ENCODE assay signal across 9 cellular contexts in genomic region chr15:40367038-40367672, GRCh38. TPM values are rescaled to one million over a fixed set of nuclear protein-coding genes. Genes with fewer than 3 reads are reported as not detected.
A peak's percentile ranks its signal among the peaks of the same experiment; 100 is the strongest.
DNase-seq lines count a peak whose midpoint lies in the region; ATAC-seq, FAIRE-seq and TF ChIP-seq lines count a peak whose summit lies in the region.
"Had no signal": no experiment of that assay in that cellular context is flagged by ENCODE, and none has a peak within 500 bp of the region (broad histone marks: within the 10 kb centered on the region; RNA-seq: fewer than 3 reads in every experiment).

No MANE protein-coding gene starts in this region.

- H3K36me3 Mint-ChIP-seq in CD8-positive, alpha-beta T cell = peaks cover 2% of the 10 kb centered on the region

- no peak for DNase-seq in CD8-positive, alpha-beta T cell
- DNase-seq in PC-3 (no peak), frontal cortex (ENCODE audit: low spot score in 2 of 2) (peak; percentile 63 to 65), pancreas (peak; percentile 86 to 98 (median 91))

- H3K9me2 ChIP-seq in PC-3 (replicated peaks; ENCODE audit: low read length) = no peaks in the 10 kb centered on the region

- no peaks in the 10 kb centered on the region for H3K36me3 ChIP-seq in CD8-positive, alpha-beta T cell (ENCODE audit: insufficient read depth, low read length)
- H3K36me3 ChIP-seq in PC-3 (ENCODE audit: low read depth, low read length) = no peaks in the 10 kb centered on the region
- H3K36me3 ChIP-seq in pancreas = no peaks in the 10 kb centered on the region
- H3K36me3 ChIP-seq in gastroesophageal sphincter = no peaks in the 10 kb centered on the region

- no peaks in the 10 kb centered on the region for H3K9me3 Mint-ChIP-seq in CD8-positive, alpha-beta T cell
- H3K9me3 Mint-ChIP-seq: nephron had no signal

- CTCF ChIA-PET in CD8-positive, alpha-beta T cell (lab: Charles Lee) = interaction anchor here (0.7 to 7.0 kb wide), 20 partner anchors 8 to 139 kb away, joined by 3 to 126 read pairs (median 7); partner anchors contain the start of genes CCDC9B, IVD and KNSTRN
- CTCF ChIA-PET in PC-3 (lab: Charles Lee) = interaction anchor here (0.6 to 1.6 kb wide), 6 partner anchors 23 to 254 kb away, joined by 3 to 9 read pairs (median 4); no protein-coding TSS in a partner anchor

- peak overlapping the region; percentile 84 for H3K27ac Mint-ChIP-seq in CD8-positive, alpha-beta T cell
- H3K27ac Mint-ChIP-seq: nephron had no signal

- H2AFZ ChIP-seq in PC-3 (ENCODE audit: low read length) = peak overlapping the region; percentile 66

- no peaks in the 10 kb centered on the region for H3K27me3 ChIP-seq in CD8-positive, alpha-beta T cell (ENCODE audit: insufficient read depth, low read length)
- no peaks in the 10 kb centered on the region for H3K27me3 ChIP-seq in PC-3 (ENCODE audit: low read length)
- no peaks in the 10 kb centered on the region for H3K27me3 ChIP-seq in pancreas
- no peaks in the 10 kb centered on the region for H3K27me3 ChIP-seq in gastroesophageal sphincter

- TF ChIP-seq CTCF in CD8-positive, alpha-beta T cell (IDR thresholded peaks at IDR 0.05) = no peak
- no peak for TF ChIP-seq CTCF in PC-3 (conservative IDR thresholded peaks at IDR 0.05; ENCODE audit: low read depth, low read length)
- no peak for TF ChIP-seq CTCF in pancreas (IDR thresholded peaks at IDR 0.05)
- no peak for TF ChIP-seq CTCF in gastroesophageal sphincter (IDR thresholded peaks at IDR 0.05)

- peak overlapping the region; percentile 75 for H3K4me3 ChIP-seq in CD8-positive, alpha-beta T cell (ENCODE audit: low read depth, low read length)
- H3K4me3 ChIP-seq in PC-3 (ENCODE audit: low read length) (0 out of 2 replicates have a peak overlapping the region, but pooled peaks have one; percentile 37), pancreas (peak overlapping the region in 2 of 4 donors; percentile 22 to 43), gastroesophageal sphincter (peak overlapping the region in 1 of 2 donors; percentile 48)

- WGBS in pancreas, 2 donors = 48 to 51% methylated on average over 15 of the region's 15 CpGs
- WGBS in gastroesophageal sphincter (ENCODE audit: low coverage in 1 of 2), 2 donors = 80% methylated on average over 3 of the region's 15 CpGs; no CpG with 5 or more reads in 1 of the 2 donors

- intact Hi-C loops in CD8-positive, alpha-beta T cell (cut with DNase I, micrococcal nuclease) = no loop called here
- intact Hi-C loops in PC-3 (cut with micrococcal nuclease) = no loop called here
- intact Hi-C loops in pancreas (cut with DNase I) = no loop called here

- peaks cover 19% of the 10 kb centered on the region for H3K4me1 Mint-ChIP-seq in CD8-positive, alpha-beta T cell (ENCODE audit: low read depth)

- no peaks in the 10 kb centered on the region for H3K9me3 ChIP-seq in CD8-positive, alpha-beta T cell (ENCODE audit: low read length)
- no peaks in the 10 kb centered on the region for H3K9me3 ChIP-seq in PC-3 (ENCODE audit: low read length)
- H3K9me3 ChIP-seq in pancreas = no peaks in the 10 kb centered on the region
- no peaks in the 10 kb centered on the region for H3K9me3 ChIP-seq in gastroesophageal sphincter

- BruUV-seq in PC-3 (replicated peaks; lab: Mats Ljungman, UMichigan) = no TSS peak

- H3K27me3 Mint-ChIP-seq in CD8-positive, alpha-beta T cell (ENCODE audit: low read depth) = no peaks in the 10 kb centered on the region

- no peaks in the 10 kb centered on the region for H3K79me2 ChIP-seq in PC-3 (ENCODE audit: low read length)

- TF ChIP-seq EP300 in gastroesophageal sphincter (IDR thresholded peaks at IDR 0.05) = no peak

- H3K4me1 ChIP-seq in CD8-positive, alpha-beta T cell (ENCODE audit: insufficient read depth, low read length) = peaks cover 23% of the 10 kb centered on the region
- no peaks in the 10 kb centered on the region; the same call in 1 of the 2 replicates for H3K4me1 ChIP-seq in PC-3 (ENCODE audit: insufficient read depth, low read length)
- H3K4me1 ChIP-seq in pancreas = peaks cover 6 to 8% (median 8%) of the 10 kb centered on the region in 3 donors
- peaks cover 0 to 23% (median 0%) of the 10 kb centered on the region in 3 donors for H3K4me1 ChIP-seq in gastroesophageal sphincter

- H3K4me3 Mint-ChIP-seq in CD8-positive, alpha-beta T cell = peak overlapping the region; percentile 83
- H3K4me3 Mint-ChIP-seq: nephron had no signal

- H3K9ac ChIP-seq in PC-3 (ENCODE audit: low read length) = no peak overlapping the region

- H4K20me1 ChIP-seq in PC-3 (ENCODE audit: low read length) = no peaks in the 10 kb centered on the region

- ATAC-seq in CD8-positive, alpha-beta T cell = no peak
- no peak for ATAC-seq in PC-3
- ATAC-seq in pancreas = peak; percentile 78 to 82 (median 80)
- no peak for ATAC-seq in HG02885 (IDR thresholded peaks at IDR 0.05; ENCODE audit: poor library complexity, unreplicated experiment)
- no peak for ATAC-seq in HG03354 (IDR thresholded peaks at IDR 0.05; ENCODE audit: poor library complexity, severe bottlenecking, unreplicated experiment)
- ATAC-seq in GM21786 (IDR thresholded peaks at IDR 0.05; ENCODE audit: unreplicated experiment) = no peak
- ATAC-seq in gastroesophageal sphincter = no peak

- FAIRE-seq in frontal cortex (lab: Jason Lieb, UNC) = no peak
- no peak for FAIRE-seq in pancreas (lab: Jason Lieb, UNC)

- H3K27ac ChIP-seq in CD8-positive, alpha-beta T cell (ENCODE audit: low read depth, low read length) = peak overlapping the region; percentile 17
- H3K27ac ChIP-seq in PC-3 (ENCODE audit: low read length) (no peak overlapping the region), pancreas (peak overlapping the region; percentile 41 to 75 (median 67)), gastroesophageal sphincter (peak overlapping the region in 2 of 4 donors; percentile 52 to 56)

- POLR2A ChIA-PET in CD8-positive, alpha-beta T cell (lab: Charles Lee) = interaction anchor here (0.6 to 3.0 kb wide), 6 partner anchors 10 to 56 kb away, joined by 3 to 19 read pairs (median 8); partner anchors contain the start of genes DISP2, IVD and KNSTRN
- POLR2A ChIA-PET in PC-3 (lab: Charles Lee; ENCODE audit: unreplicated experiment) = no interaction called here

- H3F3A ChIP-seq in PC-3 (ENCODE audit: low read length, unreplicated experiment) = no peaks in the 10 kb centered on the region

- H3K4me2 ChIP-seq in PC-3 (ENCODE audit: low read length) = peak overlapping the region; percentile 58

- TF ChIP-seq POLR2A in gastroesophageal sphincter (IDR thresholded peaks at IDR 0.05) = no peak

RNA-seq across cellular contexts. Expression of gene DISP2, which starts 9.1 kb away (rescaled TPM):
- total RNA-seq in CD8-positive, alpha-beta T cell = under 1 TPM; 0.05 to 0.25 TPM
- total RNA-seq in PC-3 (2014; rRNA removed) (0.87 and 2.7 TPM in 2 replicates), frontal cortex (5.3 TPM), pancreas (1 to 10 TPM in 2 of 6 donors, under 1 TPM in 4; 0.14 to 2.0 (median 0.70) TPM), gastroesophageal sphincter (under 1 TPM; 0.07 to 0.19 (median 0.15) TPM)
- polyA plus RNA-seq in pancreas = 1 to 10 TPM; 4.1 TPM

RNA-seq across cellular contexts. Expression of gene KNSTRN, which starts 15.4 kb away (rescaled TPM):
- 1 to 10 TPM; 3.8 to 5.4 TPM for total RNA-seq in CD8-positive, alpha-beta T cell
- total RNA-seq in PC-3 (2014; rRNA removed) (115 and 125 TPM in 2 replicates), frontal cortex (22.4 TPM), pancreas (1 to 10 TPM; 2.2 to 8.4 (median 3.3) TPM), gastroesophageal sphincter (10 to 100 TPM in 2 of 4 donors, 1 to 10 TPM in 2; 7.2 to 16.2 (median 9.9) TPM)
- 1 to 10 TPM; 3.1 to 5.3 TPM for polyA plus RNA-seq in pancreas

RNA-seq across cellular contexts. Expression of gene PHGR1, which starts 16.3 kb away (rescaled TPM):
- total RNA-seq in CD8-positive, alpha-beta T cell = not detected
- total RNA-seq in PC-3 (2014; rRNA removed) (not detected in 2 replicates), frontal cortex (not detected), pancreas (1 to 10 TPM in 1 of 6 donors, under 1 TPM in 2, not detected in 3; 0.56 to 1.8 (median 0.78) TPM), gastroesophageal sphincter (not detected)
- 10 to 100 TPM; 12.4 to 41.5 TPM for polyA plus RNA-seq in pancreas

RNA-seq across cellular contexts. Expression of gene CCDC9B, which starts 26.4 kb away (rescaled TPM):
- total RNA-seq in CD8-positive, alpha-beta T cell = 1 to 10 TPM in 1 of 2 experiments, under 1 TPM in 1; 0.60 to 1.1 TPM
- total RNA-seq in PC-3 (2014; rRNA removed) (56.1 and 101 TPM in 2 replicates), frontal cortex (0.41 TPM), pancreas (10 to 100 TPM; 18.3 to 63.6 (median 29.9) TPM), gastroesophageal sphincter (100 to 1,000 TPM in 1 of 4 donors, 10 to 100 TPM in 3; 28.0 to 105 (median 66.7) TPM)
- polyA plus RNA-seq in pancreas = 10 to 100 TPM; 32.0 to 72.3 TPM

RNA-seq across cellular contexts. Expression of gene IVD, which starts 38.4 kb away (rescaled TPM):
- 10 to 100 TPM; 46.6 to 54.9 TPM for total RNA-seq in CD8-positive, alpha-beta T cell
- total RNA-seq in PC-3 (2014; rRNA removed) = 58.9 and 59.4 TPM in 2 replicates
- total RNA-seq in frontal cortex = 15.1 TPM
- 10 to 100 TPM; 23.8 to 41.3 (median 30.1) TPM for total RNA-seq in pancreas
- 10 to 100 TPM; 26.0 to 38.5 TPM for polyA plus RNA-seq in pancreas
- total RNA-seq in gastroesophageal sphincter = 10 to 100 TPM; 26.1 to 80.2 (median 50.1) TPM

Comparison
In these comparisons a context has a peak if more than half of its experiments do, and no peak if none do; other contexts are left out.
1. ATAC-seq: peak in pancreas (4 of 4); none in CD8-positive, alpha-beta T cell (single experiment), PC-3 (single experiment), HG02885 (single experiment), HG03354 (single experiment), GM21786 (single experiment) and gastroesophageal sphincter (single experiment).
2. DNase-seq: peak in frontal cortex (2 of 2) and pancreas (6 of 6); none in CD8-positive, alpha-beta T cell (0 of 7) and PC-3 (single experiment).